ENCODE assay signal across 1 cellular context in genomic region chr5:177592010-177592834, GRCh38.
TF ChIP-seq lines count a peak whose summit lies in the region.

TSS of gene TMED9 (plus strand) at chr5:177592203. CDS start at chr5:177592215, 12 bp downstream.

TF ChIP-seq in HepG2, 621 proteins besides CTCF, POLR2A, EP300 and RAD21 (continued from another document and continues in another):
- TF ChIP-seq MLXIP (CRISPR knock-in tag; IDR thresholded peaks at IDR 0.05; ENCODE audit: borderline replicate concordance) (0 out of 2 replicates have a peak, but pooled peaks have one; percentile 34), ZNF414 (CRISPR knock-in tag; IDR thresholded peaks at IDR 0.05) (peak; percentile 37; the same call in 1 of the 2 replicates), ISL2 (CRISPR knock-in tag; IDR thresholded peaks at IDR 0.05) (peak; percentile 37; the same call in 1 of the 2 replicates), NR2C2 (CRISPR knock-in tag; IDR thresholded peaks at IDR 0.05; ENCODE audit: borderline replicate concordance) (peak; percentile 85; the same call in 1 of the 2 replicates), ETV5 (CRISPR knock-in tag; IDR thresholded peaks at IDR 0.05; ENCODE audit: borderline replicate concordance) (peak; percentile 40; the same call in 1 of the 2 replicates), ZNF431 (CRISPR knock-in tag; IDR thresholded peaks at IDR 0.05; ENCODE audit: borderline replicate concordance, low read depth) (no peak), BRF2 (CRISPR knock-in tag; IDR thresholded peaks at IDR 0.05) (peak; percentile 71; the same call in 1 of the 2 replicates), THAP7 (CRISPR knock-in tag; IDR thresholded peaks at IDR 0.05) (peak; percentile 9; the same call in 1 of the 2 replicates), MYC (CRISPR knock-in tag; IDR thresholded peaks at IDR 0.05; ENCODE audit: borderline replicate concordance) (peak; percentile 84; the same call in 1 of the 2 replicates), ZNF580 (CRISPR knock-in tag; IDR thresholded peaks at IDR 0.05; ENCODE audit: borderline replicate concordance, low read depth) (peak; percentile 60; the same call in 1 of the 2 replicates), DNMT1 (CRISPR knock-in tag; IDR thresholded peaks at IDR 0.05) (peak; percentile 78; the same call in 1 of the 2 replicates), THAP9 (CRISPR knock-in tag; IDR thresholded peaks at IDR 0.05; ENCODE audit: borderline replicate concordance) (peak; percentile 31; the same call in 1 of the 2 replicates), RFXAP (CRISPR knock-in tag; IDR thresholded peaks at IDR 0.05; ENCODE audit: borderline replicate concordance) (0 out of 2 replicates have a peak, but pooled peaks have one; percentile 37), PAX8 (CRISPR knock-in tag; IDR thresholded peaks at IDR 0.05; ENCODE audit: borderline replicate concordance) (0 out of 2 replicates have a peak, but pooled peaks have one; percentile 68), SOX5 (CRISPR knock-in tag; IDR thresholded peaks at IDR 0.05; ENCODE audit: borderline replicate concordance) (peak; percentile 41; the same call in 1 of the 2 replicates), SETDB1 (CRISPR knock-in tag; IDR thresholded peaks at IDR 0.05; ENCODE audit: borderline replicate concordance) (no peak), SATB2 (CRISPR knock-in tag; IDR thresholded peaks at IDR 0.05) (0 out of 2 replicates have a peak, but pooled peaks have one; percentile 20), CSRNP1 (CRISPR knock-in tag; IDR thresholded peaks at IDR 0.05) (peak; percentile 64; the same call in 1 of the 2 replicates), NR1H2 (CRISPR knock-in tag; IDR thresholded peaks at IDR 0.05; ENCODE audit: borderline replicate concordance, low read depth) (no peak; the same call in 1 of the 2 replicates), HDAC2 (CRISPR knock-in tag; IDR thresholded peaks at IDR 0.05) (0 out of 2 replicates have a peak, but pooled peaks have one; percentile 23), EHMT2 (IDR thresholded peaks at IDR 0.05; ENCODE audit: borderline replicate concordance, low read depth, low read length) (no peak), ZC3H13 (CRISPR knock-in tag; IDR thresholded peaks at IDR 0.05) (peak; percentile 76; the same call in 1 of the 2 replicates), ZNF788 (CRISPR knock-in tag; IDR thresholded peaks at IDR 0.05; ENCODE audit: borderline replicate concordance) (no peak; the same call in 1 of the 2 replicates), ZFP91 (CRISPR knock-in tag; IDR thresholded peaks at IDR 0.05; ENCODE audit: borderline replicate concordance) (peak; percentile 82), ZNF275 (CRISPR knock-in tag; IDR thresholded peaks at IDR 0.05; ENCODE audit: borderline replicate concordance) (peak; percentile 66; the same call in 1 of the 2 replicates), SRSF4 (IDR thresholded peaks at IDR 0.05; ENCODE audit: low read depth, low read length, poor library complexity, severe bottlenecking) (no peak), MXD4 (CRISPR knock-in tag; IDR thresholded peaks at IDR 0.05) (peak; percentile 72), ZNF329 (CRISPR knock-in tag; IDR thresholded peaks at IDR 0.05; ENCODE audit: low read depth) (no peak), TBL1XR1 (IDR thresholded peaks at IDR 0.05; ENCODE audit: borderline replicate concordance, low read length, partially characterized antibody) (peak; percentile 16), ZNF234 (CRISPR knock-in tag; conservative IDR thresholded peaks at IDR 0.05) (0 out of 2 replicates have a peak, but pooled peaks have one; percentile 21), ZBTB2 (CRISPR knock-in tag; IDR thresholded peaks at IDR 0.05; ENCODE audit: low read depth) (peak; percentile 65; the same call in 1 of the 2 replicates), ZSCAN31 (CRISPR knock-in tag; IDR thresholded peaks at IDR 0.05; ENCODE audit: low read depth) (peak; percentile 59), CBX5 (CRISPR knock-in tag; IDR thresholded peaks at IDR 0.05; ENCODE audit: borderline replicate concordance) (no peak), ZNF563 (CRISPR knock-in tag; IDR thresholded peaks at IDR 0.05) (peak; percentile 87), ZBTB26 (CRISPR knock-in tag; IDR thresholded peaks at IDR 0.05; ENCODE audit: borderline replicate concordance) (peak; percentile 16; the same call in 1 of the 2 replicates), ATAD3A (CRISPR knock-in tag; IDR thresholded peaks at IDR 0.05) (no peak)
